8 cellular contexts compared by ENCODE assay signal in the genomic region with DNA sequence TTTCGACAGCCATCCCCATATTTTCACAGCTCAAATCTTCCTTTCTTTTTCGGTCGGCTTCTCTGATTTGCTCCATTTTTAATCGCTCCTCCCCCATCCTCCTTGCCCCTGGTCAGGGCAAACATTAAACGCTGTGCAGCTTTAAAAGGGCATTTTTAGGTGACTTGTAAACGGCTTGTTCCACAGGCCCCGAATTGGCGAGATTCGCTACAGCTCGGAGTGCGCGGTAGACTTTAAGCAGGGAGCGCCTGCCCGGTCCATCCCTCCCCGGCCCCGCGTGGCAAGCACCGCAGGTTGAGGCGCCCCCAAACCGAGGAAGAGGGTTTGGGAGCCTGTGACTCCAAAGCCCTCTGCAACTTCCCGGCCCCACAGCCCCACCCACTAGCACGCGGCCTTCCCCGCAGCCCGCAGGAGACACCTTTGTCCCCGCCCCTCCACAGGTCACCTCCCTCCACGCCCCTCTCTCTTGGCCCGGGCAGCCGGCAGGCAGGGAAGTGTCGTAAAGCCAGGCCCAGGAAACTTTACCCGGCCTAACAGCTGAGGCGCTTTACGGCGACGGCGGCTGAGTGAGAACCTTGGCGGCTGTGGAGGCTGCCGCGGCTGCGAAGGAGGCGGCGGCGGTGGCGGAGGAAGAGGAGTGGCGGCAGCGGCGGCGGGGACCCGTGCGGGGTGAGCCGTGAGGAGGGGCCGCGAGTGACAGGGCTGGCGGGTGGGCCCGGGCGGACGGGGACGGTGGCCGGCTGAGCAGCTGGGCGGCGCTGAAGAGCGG. TPM values are rescaled to one million over a fixed set of nuclear protein-coding genes. Genes with fewer than 3 reads are reported as not detected.
DNase-seq lines count a peak whose midpoint lies in the region; ATAC-seq and TF ChIP-seq lines count a peak whose summit lies in the region.

A gene (plus strand): TSS at position 550 of the 769 bp plus-strand sequence. CDS start 372 bp downstream, outside the sequence.

- H3K27me3 ChIP-seq in Panc1 (ENCODE audit: control insufficient read depth, insufficient read depth, low read length) (no peaks in the 10 kb centered on the region), esophagus squamous epithelium (no peaks in the 10 kb centered on the region)

- peaks cover 5% of the 10 kb centered on the region for H3K36me3 Mint-ChIP-seq in activated T-cell treated with anti-CD3 and anti-CD28 coated beads, Interleukin-2, amount 50 U/mL, for 4 hours (ENCODE audit: insufficient read depth)

- H3K36me3 ChIP-seq in Panc1 (ENCODE audit: control insufficient read depth, insufficient read depth, low read length) = peaks cover 5% of the 10 kb centered on the region; the same call in 1 of the 2 replicates
- H3K36me3 ChIP-seq in esophagus squamous epithelium = no peaks in the 10 kb centered on the region

- H3K27me3 Mint-ChIP-seq in activated T-cell treated with anti-CD3 and anti-CD28 coated beads, Interleukin-2, amount 50 U/mL, for 4 hours (ENCODE audit: low read depth) = no peaks in the 10 kb centered on the region

- CTCF ChIA-PET in Panc1 (lab: Charles Lee) = no interaction called here

- H3K9me3 Mint-ChIP-seq in activated T-cell treated with anti-CD3 and anti-CD28 coated beads, Interleukin-2, amount 50 U/mL, for 4 hours = no peaks in the 10 kb centered on the region

- TF ChIP-seq CTCF in Panc1 (IDR thresholded peaks at IDR 0.05) = no peak
- peak in 1 of 6 experiments; percentile 10 for TF ChIP-seq CTCF in esophagus squamous epithelium (IDR thresholded peaks at IDR 0.05)

- H3K4me3 Mint-ChIP-seq in activated T-cell treated with anti-CD3 and anti-CD28 coated beads, Interleukin-2, amount 50 U/mL, for 4 hours = peak within 1 kb of the TSS; percentile 95

- intact Hi-C loops in Panc1 (cut with micrococcal nuclease; ENCODE audit: unreplicated experiment) (no loop called here), esophagus squamous epithelium (cut with DNase I) (no loop called here)

- H3K27ac ChIP-seq in Panc1 (ENCODE audit: low read length) (peak within 1 kb of the TSS; percentile 90), esophagus squamous epithelium (peak within 1 kb of the TSS; percentile 93 to 96 (median 94))

- H3K9me3 ChIP-seq in Panc1 (ENCODE audit: control insufficient read depth, insufficient read depth, low read depth, low read length) (no peaks in the 10 kb centered on the region), esophagus squamous epithelium (no peaks in the 10 kb centered on the region)

- TF ChIP-seq POLR2A in esophagus squamous epithelium (IDR thresholded peaks at IDR 0.05) = peak in 3 of 4 donors; percentile 12 to 79 (median 53)

- BruUV-seq in Panc1 (replicated peaks; lab: Mats Ljungman, UMichigan) = no TSS peak

- peak; percentile 80 for ATAC-seq in GM21723 (IDR thresholded peaks at IDR 0.05; ENCODE audit: unreplicated experiment)
- ATAC-seq in Panc1 = peak; percentile 95
- ATAC-seq in activated T-cell treated with anti-CD3 and anti-CD28 coated beads, Interleukin-2, amount 50 U/mL, for 4 hours = peak; percentile 90 to 92

- 0% methylated on average over 5 to 20 of the region's 62 CpGs for WGBS in esophagus squamous epithelium, 2 donors

- H3K4me1 ChIP-seq in Panc1 (ENCODE audit: control insufficient read depth, insufficient read depth, low read length) (peaks cover 8% of the 10 kb centered on the region; the same call in 1 of the 2 replicates), esophagus squamous epithelium (peaks cover 0 to 44% (median 19%) of the 10 kb centered on the region in 3 donors)

- DNase-seq in DMS79 (lab: John Stamatoyannopoulos, UW) (peak; percentile 96), KBM-7 (peak; percentile 92), Panc1 (ENCODE audit: low read depth, low spot score) (peak; percentile 25), esophagus squamous epithelium (lab: John Stamatoyannopoulos, UW) (peak; percentile 70), myocyte (ENCODE audit: low read depth) (peak; percentile 97)
- peak; percentile 93 for DNase-seq in activated T-cell treated with anti-CD3 and anti-CD28 coated beads, Interleukin-2, amount 50 U/mL, for 4 hours
- peak; percentile 92 to 95 for DNase-seq in stimulated activated CD8-positive, alpha-beta memory T cell treated with anti-CD3 and anti-CD28 coated beads, Interleukin-7, amount 100 ng/mL, for 4 hours (ENCODE audit: low read depth in 2 of 2)

- in situ Hi-C loops in KBM-7 (cut with MboI; ENCODE audit: low pct_unique_long_range_greater_than_20kb, low sequenced_read_pairs) (no loop called here), Panc1 (cut with HindIII; ENCODE audit: low pct_unique_long_range_greater_than_20kb, low sequenced_read_pairs) (no loop called here)

- peak within 1 kb of the TSS; percentile 71 to 76 for H3K4me3 ChIP-seq in Panc1 (ENCODE audit: low read depth in 2 of 2, low read length in 2 of 2)
- H3K4me3 ChIP-seq in esophagus squamous epithelium = peak within 1 kb of the TSS; percentile 82 to 93 (median 90)

- H3K4me1 Mint-ChIP-seq in activated T-cell treated with anti-CD3 and anti-CD28 coated beads, Interleukin-2, amount 50 U/mL, for 4 hours (ENCODE audit: low read depth) = peaks cover 43% of the 10 kb centered on the region

- POLR2A ChIA-PET in Panc1 (lab: Charles Lee) = no interaction called here

RNA-seq across cellular contexts. Expression of the gene that starts here (rescaled TPM):
- total RNA-seq in Panc1 (2021; ENCODE audit: unreplicated experiment) (13.1 TPM), esophagus squamous epithelium (10 to 100 TPM in 3 of 4 donors, 1 to 10 TPM in 1; 7.8 to 13.9 (median 12.8) TPM), myocyte (29.7 and 54.4 TPM in 2 replicates)
- 6.6 TPM for polyA plus RNA-seq in Panc1 (2012; ENCODE audit: insufficient read length)
- 10 to 100 TPM; 17.9 to 24.0 (median 21.6) TPM for total RNA-seq in activated T-cell treated with anti-CD3 and anti-CD28 coated beads, Interleukin-2, amount 50 U/mL, for 4 hours
- 15.8 TPM for polyA plus RNA-seq in myocyte (2012)

Comparison
In these comparisons a context has a peak if more than half of its experiments do, and no peak if none do; other contexts are left out.
1. Peak in every context shown above with its lines: DNase-seq, ATAC-seq, H3K4me3 ChIP-seq and H3K27ac ChIP-seq.
2. DNase-seq: peak in every context shown above with its lines; median percentile 97 in myocyte; 96 in DMS79; 94 in stimulated activated CD8-positive, alpha-beta memory T cell treated with anti-CD3 and anti-CD28 coated beads, Interleukin-7, amount 100 ng/mL, for 4 hours; 93 in activated T-cell treated with anti-CD3 and anti-CD28 coated beads, Interleukin-2, amount 50 U/mL, for 4 hours; 92 in KBM-7; 70 in esophagus squamous epithelium; 25 in Panc1.